28 cellular contexts compared by ENCODE assay signal in the genomic region with DNA sequence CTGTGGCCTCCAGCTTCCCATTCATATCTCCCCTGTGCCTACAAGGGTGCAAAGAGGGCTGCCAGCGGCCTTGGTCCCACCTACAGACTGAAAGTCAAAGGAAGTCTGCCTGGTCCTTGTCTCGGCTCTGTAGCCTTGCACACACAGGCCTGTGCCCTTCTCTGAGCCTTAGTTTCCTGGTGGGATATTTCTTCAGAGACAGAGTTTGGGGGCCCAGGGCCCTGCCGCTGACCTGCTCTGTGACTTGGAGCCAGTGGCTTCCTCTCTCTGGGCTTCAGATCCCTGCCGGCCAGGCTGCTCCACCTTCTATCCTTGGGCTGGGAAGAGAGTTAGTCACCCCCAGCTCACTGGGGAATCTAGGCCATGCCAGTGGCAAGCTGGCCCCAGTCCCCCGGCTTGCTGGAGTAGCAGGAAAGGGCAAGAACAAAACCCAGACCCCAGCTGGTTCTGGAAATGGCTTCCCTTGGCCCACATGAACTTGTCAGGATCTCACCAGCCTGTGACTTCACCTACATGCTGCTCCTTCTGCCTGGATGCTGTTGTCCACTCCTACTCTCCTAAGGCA. TPM values are rescaled to one million over a fixed set of nuclear protein-coding genes. Genes with fewer than 3 reads are reported as not detected.
DNase-seq lines count a peak whose midpoint lies in the region; ATAC-seq and TF ChIP-seq lines count a peak whose summit lies in the region.
"Had no signal": no experiment of that assay in that cellular context is flagged by ENCODE, and none has a peak within 500 bp of the region (broad histone marks: within the 10 kb centered on the region; RNA-seq: fewer than 3 reads in every experiment).

No MANE protein-coding gene starts in this region.

- H3K9me3 Mint-ChIP-seq in glutamatergic neuron (ENCODE audit: unreplicated experiment) = peaks cover 2% of the 10 kb centered on the region
- H3K9me3 Mint-ChIP-seq in progenitor cell of endocrine pancreas (ENCODE audit: low read depth) = no peaks in the 10 kb centered on the region
- H3K9me3 Mint-ChIP-seq: effector memory CD8-positive, alpha-beta T cell; stimulated activated naive CD8-positive, alpha-beta T cell treated with anti-CD3 and anti-CD28 coated beads, Interleukin-15, Interleukin-2, amounts not matched to agents 100 ng/mL and 50 ng/mL, for 24 hours had no signal

- H3K4me3 Mint-ChIP-seq in glutamatergic neuron (ENCODE audit: unreplicated experiment) (peak overlapping the region; percentile 23), progenitor cell of endocrine pancreas (ENCODE audit: low read depth) (peak overlapping the region; percentile 45)
- H3K4me3 Mint-ChIP-seq: B cell; effector memory CD8-positive, alpha-beta T cell; stimulated activated naive CD8-positive, alpha-beta T cell treated with anti-CD3 and anti-CD28 coated beads, Interleukin-15, Interleukin-2, amounts not matched to agents 100 ng/mL and 50 ng/mL, for 24 hours had no signal

- intact Hi-C loops in cardiac septum (cut with DNase I) = no loop called here

- no peak overlapping the region for H3K27ac Mint-ChIP-seq in glutamatergic neuron (ENCODE audit: unreplicated experiment)
- H3K27ac Mint-ChIP-seq in progenitor cell of endocrine pancreas = no peak overlapping the region
- H3K27ac Mint-ChIP-seq: B cell; effector memory CD8-positive, alpha-beta T cell; stimulated activated naive CD8-positive, alpha-beta T cell treated with anti-CD3 and anti-CD28 coated beads, Interleukin-15, Interleukin-2, amounts not matched to agents 100 ng/mL and 50 ng/mL, for 24 hours had no signal

- TF ChIP-seq CTCF in glutamatergic neuron (IDR thresholded peaks at IDR 0.05; ENCODE audit: partially characterized antibody, unreplicated experiment) (no peak), progenitor cell of endocrine pancreas (IDR thresholded peaks at IDR 0.05; ENCODE audit: unreplicated experiment) (no peak)

- H3K27me3 Mint-ChIP-seq in glutamatergic neuron (ENCODE audit: unreplicated experiment) (peaks cover 12% of the 10 kb centered on the region), progenitor cell of endocrine pancreas (peaks cover 72% of the 10 kb centered on the region)

- H3K36me3 Mint-ChIP-seq in glutamatergic neuron (ENCODE audit: unreplicated experiment) (no peaks in the 10 kb centered on the region), progenitor cell of endocrine pancreas (ENCODE audit: insufficient read depth) (no peaks in the 10 kb centered on the region)

- no peak for ATAC-seq in activated CD4-positive, CD25-positive, alpha-beta regulatory T cell treated with anti-CD3 and anti-CD28 coated beads, Interleukin-2, amount 50 U/mL, for 24 hours
- ATAC-seq: effector memory CD8-positive, alpha-beta T cell; gastroesophageal sphincter had no signal

- peak; percentile 16 for DNase-seq in activated CD4-positive, CD25-positive, alpha-beta regulatory T cell treated with anti-CD3 and anti-CD28 coated beads, Interleukin-2, amount 50 U/mL, for 72 hours
- DNase-seq in M059J (ENCODE audit: low read depth) = peak; percentile 16
- no peak for DNase-seq in glutamatergic neuron
- no peak for DNase-seq in progenitor cell of endocrine pancreas (ENCODE audit: low spot score, unreplicated experiment)
- no peak for DNase-seq in putamen (ENCODE audit: low spot score)
- no peak for DNase-seq in cardiac septum (ENCODE audit: low spot score)
- no peak for DNase-seq in dermis blood vessel endothelial cell
- DNase-seq: 8988T; activated naive CD4-positive, alpha-beta T cell treated with anti-CD3 and anti-CD28 coated beads, Interleukin-2, amount 50 U/mL, for 16 hours; effector memory CD8-positive, alpha-beta T cell; esophagus squamous epithelium; KG1; kidney glomerular epithelial cell; MV-4-11; NCI-H1694; right cardiac atrium; tibial artery had no signal

- H3K4me1 Mint-ChIP-seq in glutamatergic neuron (ENCODE audit: low read depth, unreplicated experiment) (peaks cover 11% of the 10 kb centered on the region), progenitor cell of endocrine pancreas (ENCODE audit: low read depth) (peaks cover 5% of the 10 kb centered on the region)
- H3K4me1 Mint-ChIP-seq: B cell had no signal

RNA-seq across cellular contexts. Expression of gene TMEM61, which starts 1.0 kb away (rescaled TPM):
- total RNA-seq in M059J (2014; rRNA removed; shearing (Covaris generic)) = not detected in 2 replicates
- total RNA-seq in glutamatergic neuron (ENCODE audit: unreplicated experiment) = not detected
- total RNA-seq in progenitor cell of endocrine pancreas = 0.53 and 1.3 TPM in 2 replicates
- total RNA-seq in cardiac septum = not detected
- total RNA-seq in dermis blood vessel endothelial cell = not detected in 2 replicates
- total RNA-seq: activated CD8-positive, alpha-beta memory T cell treated with anti-CD3 and anti-CD28 coated beads for 36 hours; astrocyte; B cell; chondrocyte; lung microvascular endothelial cell; myocyte; omental fat pad; right cardiac atrium; Right ventricle myocardium inferior had no signal

RNA-seq across cellular contexts. Expression of gene BSND, which starts 19.3 kb away (rescaled TPM):
- not detected in 2 replicates for total RNA-seq in M059J (2014; rRNA removed; shearing (Covaris generic))
- total RNA-seq in glutamatergic neuron (ENCODE audit: unreplicated experiment) = not detected
- total RNA-seq in progenitor cell of endocrine pancreas = not detected in 2 replicates
- total RNA-seq in cardiac septum = not detected
- not detected in 2 replicates for total RNA-seq in dermis blood vessel endothelial cell
- total RNA-seq: activated CD8-positive, alpha-beta memory T cell treated with anti-CD3 and anti-CD28 coated beads for 36 hours; astrocyte; B cell; chondrocyte; esophagus squamous epithelium; gastroesophageal sphincter; lung microvascular endothelial cell; myocyte; omental fat pad; right cardiac atrium; Right ventricle myocardium inferior had no signal

RNA-seq across cellular contexts. Expression of gene PCSK9, which starts 59.9 kb away (rescaled TPM):
- 1.7 and 3.0 TPM in 2 replicates for total RNA-seq in M059J (2014; rRNA removed; shearing (Covaris generic))
- total RNA-seq in glutamatergic neuron (ENCODE audit: unreplicated experiment) (2.1 TPM), progenitor cell of endocrine pancreas (18.7 and 19.5 TPM in 2 replicates), cardiac septum (not detected), dermis blood vessel endothelial cell (0.70 TPM in 1 of 2 replicates, not detected in the other)
- total RNA-seq: activated CD8-positive, alpha-beta memory T cell treated with anti-CD3 and anti-CD28 coated beads for 36 hours; B cell; lung microvascular endothelial cell; right cardiac atrium; Right ventricle myocardium inferior had no signal

Comparison
In these comparisons a context has a peak if more than half of its experiments do, and no peak if none do; other contexts are left out.
1. DNase-seq: peak in activated CD4-positive, CD25-positive, alpha-beta regulatory T cell treated with anti-CD3 and anti-CD28 coated beads, Interleukin-2, amount 50 U/mL, for 72 hours (single experiment) and M059J (single experiment); none in glutamatergic neuron (single experiment), progenitor cell of endocrine pancreas (single experiment), putamen (single experiment), cardiac septum (single experiment) and dermis blood vessel endothelial cell (single experiment).